In the genomic region with DNA sequence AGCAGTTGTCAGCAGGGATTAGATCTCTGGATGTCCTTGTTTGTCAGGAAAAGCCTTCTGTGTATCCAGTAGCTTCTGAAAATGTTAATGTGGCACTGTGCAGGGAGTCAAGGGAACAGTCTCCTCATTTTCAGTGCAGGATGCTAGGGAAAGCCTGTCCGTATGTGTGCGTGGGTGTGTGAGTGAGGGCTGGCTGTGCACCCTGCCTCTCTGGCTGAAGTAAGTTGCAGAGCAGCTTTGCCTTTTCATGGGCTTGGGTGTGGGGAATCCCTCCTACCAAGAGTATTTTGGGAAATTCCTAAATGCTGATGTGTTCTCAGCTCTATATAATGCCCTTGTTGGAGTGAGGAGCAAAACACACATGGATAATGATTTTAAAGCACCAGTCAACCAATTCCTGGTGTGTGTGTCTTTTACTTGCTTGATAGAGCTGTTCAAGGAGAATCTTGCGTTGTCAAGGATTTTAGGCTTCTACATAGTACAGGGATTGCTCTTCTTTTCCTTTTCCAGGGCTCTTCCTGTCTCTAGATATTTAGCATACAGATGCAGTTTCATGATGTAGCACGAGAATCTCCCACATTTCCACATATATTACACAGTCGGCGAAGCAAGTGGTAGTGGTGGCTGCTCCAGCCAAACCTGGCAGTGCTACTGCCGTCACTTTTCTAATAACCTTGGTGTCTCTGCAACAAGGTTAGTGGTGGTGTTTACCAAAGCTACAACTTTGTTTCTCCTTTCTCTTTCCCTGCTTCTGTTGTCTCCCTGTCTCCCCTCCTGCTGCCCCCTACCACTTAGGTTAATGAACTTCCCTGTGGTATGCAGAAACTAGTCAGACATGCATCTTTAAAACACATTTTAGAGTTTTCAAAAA, we compare ENCODE assay signal across 8 cellular contexts.
DNase-seq lines count a peak whose midpoint lies in the region; ATAC-seq and TF ChIP-seq lines count a peak whose summit lies in the region.

No MANE protein-coding gene starts in this region.

- POLR2A ChIA-PET in CD4-positive, alpha-beta memory T cell (lab: Charles Lee; ENCODE audit: partially characterized antibody): no interaction called here

- no peak overlapping the region for H3K27ac ChIP-seq in CD4-positive, alpha-beta memory T cell (ENCODE audit: low read depth, low read length)

- H3K27ac Mint-ChIP-seq in brain: peak overlapping the region in 4 of 5 experiments; percentile 34 to 87 (median 76)
- no peak overlapping the region for H3K27ac Mint-ChIP-seq in CD4-positive, alpha-beta memory T cell

- no peaks in the 10 kb centered on the region for H3K36me3 ChIP-seq in CD4-positive, alpha-beta memory T cell (ENCODE audit: insufficient read depth, low read length)

- H3K27me3 Mint-ChIP-seq in brain: no peaks in the 10 kb centered on the region
- no peaks in the 10 kb centered on the region for H3K27me3 Mint-ChIP-seq in CD4-positive, alpha-beta memory T cell

- intact Hi-C loops in CD4-positive, alpha-beta memory T cell (cut with micrococcal nuclease): no loop called here

- H3K4me1 ChIP-seq in CD4-positive, alpha-beta memory T cell (ENCODE audit: insufficient read depth, low read length): peaks cover 6% of the 10 kb centered on the region

- peak overlapping the region; percentile 11 to 78 (median 45) for H3K4me3 Mint-ChIP-seq in brain
- H3K4me3 Mint-ChIP-seq in CD4-positive, alpha-beta memory T cell: no peak overlapping the region

- no peak for TF ChIP-seq CTCF in brain (conservative IDR thresholded peaks at IDR 0.05)

- peak; percentile 62 for DNase-seq in HS-27A (ENCODE audit: low read depth)
- peak; percentile 75 for DNase-seq in iris pigment epithelial cell (ENCODE audit: low read depth)
- DNase-seq in stromal cell of bone marrow (ENCODE audit: low read depth): peak; percentile 83
- no peak for DNase-seq in CD4-positive, alpha-beta memory T cell
- no peak for DNase-seq in stimulated activated CD4-positive, alpha-beta T cell treated with anti-CD3 and anti-CD28 coated beads, Interleukin-4, amount 100 ng/mL, for 1 hour
- DNase-seq in RKO (ENCODE audit: low spot score): no peak

- ATAC-seq in GM21717 (IDR thresholded peaks at IDR 0.05; ENCODE audit: unreplicated experiment): no peak

- peaks cover 55% of the 10 kb centered on the region for H3K4me1 Mint-ChIP-seq in brain
- H3K4me1 Mint-ChIP-seq in CD4-positive, alpha-beta memory T cell: peaks cover 0 to 15% (median 8%) of the 10 kb centered on the region in 4 donors

- CTCF ChIA-PET in CD4-positive, alpha-beta memory T cell (lab: Charles Lee; ENCODE audit: partially characterized antibody): no interaction called here

- no peak overlapping the region for H3K4me3 ChIP-seq in CD4-positive, alpha-beta memory T cell (ENCODE audit: low read length in 2 of 2)

- peaks cover 1% of the 10 kb centered on the region for H3K36me3 Mint-ChIP-seq in brain
- peaks cover 0 to 4% of the 10 kb centered on the region in 2 donors for H3K36me3 Mint-ChIP-seq in CD4-positive, alpha-beta memory T cell

- no peaks in the 10 kb centered on the region for H3K9me3 ChIP-seq in CD4-positive, alpha-beta memory T cell (ENCODE audit: control insufficient read depth in 1 of 2, low read length in 2 of 2)

- H3K9me3 Mint-ChIP-seq in brain: peaks cover 0 to 5% (median 3%) of the 10 kb centered on the region in 5 experiments
- no peaks in the 10 kb centered on the region for H3K9me3 Mint-ChIP-seq in CD4-positive, alpha-beta memory T cell

- no peaks in the 10 kb centered on the region for H3K27me3 ChIP-seq in CD4-positive, alpha-beta memory T cell (ENCODE audit: insufficient read depth, low read length)

Comparison
In these comparisons a context has a peak if more than half of its experiments do, and no peak if none do; other contexts are left out.
1. DNase-seq: peak in HS-27A (single experiment), iris pigment epithelial cell (single experiment) and stromal cell of bone marrow (single experiment); none in CD4-positive, alpha-beta memory T cell (0 of 5), stimulated activated CD4-positive, alpha-beta T cell treated with anti-CD3 and anti-CD28 coated beads, Interleukin-4, amount 100 ng/mL, for 1 hour (single experiment) and RKO (single experiment).
2. H3K27ac Mint-ChIP-seq: peak in brain (4 of 5); none in CD4-positive, alpha-beta memory T cell (0 of 7).
3. H3K4me3 Mint-ChIP-seq: peak in brain (5 of 5); none in CD4-positive, alpha-beta memory T cell (0 of 8).